Comparison of ENCODE assay signal across 14 cellular contexts in the genomic region with DNA sequence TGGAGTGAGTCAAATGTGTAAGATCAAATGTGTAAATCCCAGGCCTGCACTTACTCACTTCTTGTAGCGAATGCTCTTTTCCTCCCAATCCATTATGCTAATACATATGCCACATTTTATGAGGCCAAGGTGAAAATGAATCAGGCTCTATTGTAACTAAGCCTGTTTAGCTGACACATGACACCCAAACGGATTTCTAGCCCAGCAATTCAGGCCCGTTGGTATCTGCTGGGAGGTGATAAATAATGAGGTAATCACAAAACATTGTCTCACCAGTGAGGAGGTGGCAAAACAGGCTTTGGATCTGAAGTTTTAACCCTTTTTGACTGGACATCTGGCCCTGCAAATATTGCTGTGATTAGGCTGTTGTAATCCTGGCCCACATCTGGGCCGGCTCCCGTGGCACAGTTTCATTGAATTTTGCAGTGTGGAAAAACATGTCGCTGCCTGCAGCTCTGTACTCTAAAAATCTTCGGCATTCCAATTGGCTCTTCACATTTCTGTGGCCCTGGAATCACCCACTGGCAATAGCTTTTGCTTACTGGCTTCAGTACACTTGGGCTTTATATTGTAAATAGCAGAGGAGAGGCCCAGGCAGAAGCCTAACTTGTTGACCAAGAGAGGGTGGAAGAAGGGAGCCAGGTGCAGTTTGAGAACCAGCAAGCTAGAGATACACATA.
DNase-seq lines count a peak whose midpoint lies in the region.
"Had no signal": no experiment of that assay in that cellular context is flagged by ENCODE, and none has a peak within 500 bp of the region (broad histone marks: within the 10 kb centered on the region; RNA-seq: fewer than 3 reads in every experiment).

No MANE protein-coding gene starts in this region.

- POLR2A ChIA-PET in CD8-positive, alpha-beta memory T cell (lab: Charles Lee) = no interaction called here

- H3K9me3 Mint-ChIP-seq in CD8-positive, alpha-beta memory T cell = peaks cover 0 to 13% (median 1%) of the 10 kb centered on the region in 5 donors
- H3K9me3 Mint-ChIP-seq: activated naive CD8-positive, alpha-beta T cell treated with anti-CD3 and anti-CD28 coated beads, Interleukin-2, amount 50 U/mL, for 24 hours had no signal

- no peaks in the 10 kb centered on the region for H3K36me3 Mint-ChIP-seq in CD8-positive, alpha-beta memory T cell

- no peaks in the 10 kb centered on the region for H3K27me3 ChIP-seq in CD8-positive, alpha-beta memory T cell (ENCODE audit: insufficient read depth, low read length, poor library complexity, severe bottlenecking)

- no peaks in the 10 kb centered on the region for H3K4me1 Mint-ChIP-seq in CD8-positive, alpha-beta memory T cell
- H3K4me1 Mint-ChIP-seq: activated naive CD8-positive, alpha-beta T cell treated with anti-CD3 and anti-CD28 coated beads, Interleukin-2, amount 50 U/mL, for 24 hours had no signal

- H3K27ac ChIP-seq in CD8-positive, alpha-beta memory T cell (ENCODE audit: low read depth, low read length) = no peak overlapping the region

- H3K4me3 ChIP-seq in CD8-positive, alpha-beta memory T cell (ENCODE audit: low read length) = no peak overlapping the region
- H3K4me3 ChIP-seq: GM12878, lung had no signal

- H3K36me3 ChIP-seq in CD8-positive, alpha-beta memory T cell (ENCODE audit: insufficient read depth, low read length) = no peaks in the 10 kb centered on the region

- DNase-seq in AG20443 (ENCODE audit: low spot score) = peak; percentile 25
- DNase-seq in M059J (ENCODE audit: low read depth) = peak; percentile 29
- peak; percentile 93 for DNase-seq in NCI-H748 treated with DMSO at 0.1 percent for 48 hours (lab: John Stamatoyannopoulos, UW)
- peak; percentile 3 for DNase-seq in fibroblast of peridontal ligament (ENCODE audit: extremely low read depth)
- no peak for DNase-seq in SIG-M5 (lab: John Stamatoyannopoulos, UW)
- DNase-seq in superior temporal gyrus (ENCODE audit: extremely low spot score) = no peak
- DNase-seq in activated gamma-delta T cell (lab: John Stamatoyannopoulos, UW) = no peak
- DNase-seq in CD8-positive, alpha-beta memory T cell = no peak
- DNase-seq: activated naive CD8-positive, alpha-beta T cell treated with anti-CD3 and anti-CD28 coated beads, Interleukin-2, amount 50 U/mL, for 24 hours; AML-193; RPMI8226; stimulated activated naive CD4-positive, alpha-beta T cell treated with Interleukin-2 at 50 U/mL for 16 hours had no signal

- CTCF ChIA-PET in CD8-positive, alpha-beta memory T cell (lab: Charles Lee) = no interaction called here

- no peak overlapping the region for H3K4me3 Mint-ChIP-seq in CD8-positive, alpha-beta memory T cell
- H3K4me3 Mint-ChIP-seq: activated naive CD8-positive, alpha-beta T cell treated with anti-CD3 and anti-CD28 coated beads, Interleukin-2, amount 50 U/mL, for 24 hours had no signal

- no peak overlapping the region for H3K27ac Mint-ChIP-seq in CD8-positive, alpha-beta memory T cell
- H3K27ac Mint-ChIP-seq: activated naive CD8-positive, alpha-beta T cell treated with anti-CD3 and anti-CD28 coated beads, Interleukin-2, amount 50 U/mL, for 24 hours had no signal

- peaks cover 0 to 3% of the 10 kb centered on the region in 2 donors for H3K27me3 Mint-ChIP-seq in CD8-positive, alpha-beta memory T cell

- no peaks in the 10 kb centered on the region for H3K4me1 ChIP-seq in CD8-positive, alpha-beta memory T cell (ENCODE audit: insufficient read depth, low read length)

- no peaks in the 10 kb centered on the region for H3K9me3 ChIP-seq in CD8-positive, alpha-beta memory T cell (ENCODE audit: low read length)

Comparison
In these comparisons a context has a peak if more than half of its experiments do, and no peak if none do; other contexts are left out.
1. DNase-seq: peak in AG20443 (single experiment), M059J (single experiment), NCI-H748 treated with DMSO at 0.1 percent for 48 hours (single experiment) and fibroblast of peridontal ligament (single experiment); none in SIG-M5 (single experiment), superior temporal gyrus (single experiment), activated gamma-delta T cell (single experiment) and CD8-positive, alpha-beta memory T cell (0 of 5).